In the genomic region with DNA sequence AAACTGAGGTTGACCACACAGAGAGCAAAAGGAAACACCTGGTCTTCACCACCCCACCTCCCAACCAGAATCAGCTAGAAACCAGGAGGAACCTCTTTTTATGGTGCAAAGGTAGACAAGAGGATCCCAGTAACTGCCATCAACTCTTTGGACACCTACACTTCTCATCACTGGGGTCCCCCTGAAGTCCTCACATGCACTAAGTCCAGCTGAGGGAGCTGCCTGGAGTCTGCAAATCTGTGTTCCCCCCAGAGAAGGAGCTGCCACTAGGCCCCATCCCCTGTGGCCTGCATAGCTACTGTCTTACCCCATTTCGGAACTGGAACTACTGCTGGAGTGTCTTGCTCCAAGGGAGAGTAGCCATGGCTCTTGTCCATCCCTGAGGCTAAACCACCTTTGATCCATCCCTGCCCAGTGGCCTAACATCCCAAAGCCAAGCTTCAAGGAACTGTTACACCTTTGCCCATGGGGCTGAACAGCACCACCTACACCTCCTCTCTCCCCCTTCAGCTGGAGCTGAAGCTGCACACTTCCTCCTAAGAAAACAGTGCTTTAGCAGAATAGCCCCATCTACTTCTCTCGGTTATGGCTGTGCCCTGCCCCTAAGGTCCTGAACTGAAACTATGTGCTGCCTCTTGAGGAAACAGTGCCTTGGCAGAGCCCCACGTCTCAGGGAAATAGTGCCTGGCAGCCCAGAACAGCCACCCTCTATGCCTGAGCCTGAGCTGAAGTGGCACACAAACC, we compare ENCODE assay signal across 8 cellular contexts.
DNase-seq lines count a peak whose midpoint lies in the region; ATAC-seq and TF ChIP-seq lines count a peak whose summit lies in the region.

No MANE protein-coding gene starts in this region.

- H3K4me1 Mint-ChIP-seq in central memory CD8-positive, alpha-beta T cell = peaks cover 62% of the 10 kb centered on the region

- H3K27ac Mint-ChIP-seq in central memory CD8-positive, alpha-beta T cell (ENCODE audit: low read depth) = peak overlapping the region; percentile 56

- peak; percentile 71 for ATAC-seq in GM21390 (IDR thresholded peaks at IDR 0.05; ENCODE audit: unreplicated experiment)
- ATAC-seq in HG03575 (IDR thresholded peaks at IDR 0.05; ENCODE audit: extremely low read depth, insufficient number of reproducible peaks, low FRiP score, unreplicated experiment) = peak; percentile 42
- ATAC-seq in central memory CD8-positive, alpha-beta T cell (replicated peaks; ENCODE audit: extremely low read depth, poor library complexity, severe bottlenecking) = peak; percentile 85

- DNase-seq in GM13976 (ENCODE audit: low spot score) (peak; percentile 27), NCI-H1930 (lab: John Stamatoyannopoulos, UW) (no peak), DMS53 treated with DMSO at 0.1 percent for 48 hours (lab: John Stamatoyannopoulos, UW; ENCODE audit: unreplicated experiment) (no peak), SK-N-DZ (ENCODE audit: low spot score) (no peak), NCI-H345 (lab: John Stamatoyannopoulos, UW) (no peak)
- DNase-seq in central memory CD8-positive, alpha-beta T cell (ENCODE audit: low spot score in 2 of 2) = peak in 1 of 2 donors; percentile 31

- peak overlapping the region; percentile 58 for H3K4me3 Mint-ChIP-seq in central memory CD8-positive, alpha-beta T cell

- H3K9me3 Mint-ChIP-seq in central memory CD8-positive, alpha-beta T cell = peaks cover 9% of the 10 kb centered on the region

- no peaks in the 10 kb centered on the region for H3K27me3 Mint-ChIP-seq in central memory CD8-positive, alpha-beta T cell

- in situ Hi-C loops in GM13976 (cut with MboI; ENCODE audit: low sequenced_read_pairs, unreplicated experiment) = loop anchor here (10.0 kb wide), 1 partner anchor 207 kb away; no protein-coding TSS in a partner anchor

- no peak for TF ChIP-seq CTCF in GM13976 (IDR thresholded peaks at IDR 0.05; ENCODE audit: borderline replicate concordance, control extremely low read depth, extremely low read depth, insufficient read depth, missing control alignments)

- peaks cover 2% of the 10 kb centered on the region for H3K36me3 Mint-ChIP-seq in central memory CD8-positive, alpha-beta T cell (ENCODE audit: insufficient read depth)
